ENCODE assay signal across 1 cellular context in the genomic region with DNA sequence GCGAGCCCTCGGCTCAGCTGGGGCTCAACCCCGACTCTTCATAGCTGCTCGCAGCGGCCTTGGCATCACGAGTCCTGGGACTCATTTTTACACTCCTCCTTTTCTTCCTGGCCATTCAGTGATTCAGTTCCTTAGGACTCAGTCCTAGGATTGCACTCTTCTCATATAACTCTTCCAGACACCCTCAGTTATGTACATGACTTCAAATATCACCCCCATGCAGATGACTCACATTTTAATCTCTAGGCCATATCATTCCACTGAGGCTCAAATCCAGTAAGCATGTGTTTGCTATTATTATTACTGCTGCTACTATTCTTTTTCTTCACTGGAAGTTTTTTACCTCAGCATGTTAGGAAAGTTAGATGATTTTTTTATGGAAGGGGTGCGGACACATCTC.
TF ChIP-seq lines count a peak whose summit lies in the region.

No MANE protein-coding gene starts in this region.

TF ChIP-seq in GM23338, 12 proteins besides CTCF, POLR2A, EP300 and RAD21 (continued from another document):
- TF ChIP-seq, protein P1, sequence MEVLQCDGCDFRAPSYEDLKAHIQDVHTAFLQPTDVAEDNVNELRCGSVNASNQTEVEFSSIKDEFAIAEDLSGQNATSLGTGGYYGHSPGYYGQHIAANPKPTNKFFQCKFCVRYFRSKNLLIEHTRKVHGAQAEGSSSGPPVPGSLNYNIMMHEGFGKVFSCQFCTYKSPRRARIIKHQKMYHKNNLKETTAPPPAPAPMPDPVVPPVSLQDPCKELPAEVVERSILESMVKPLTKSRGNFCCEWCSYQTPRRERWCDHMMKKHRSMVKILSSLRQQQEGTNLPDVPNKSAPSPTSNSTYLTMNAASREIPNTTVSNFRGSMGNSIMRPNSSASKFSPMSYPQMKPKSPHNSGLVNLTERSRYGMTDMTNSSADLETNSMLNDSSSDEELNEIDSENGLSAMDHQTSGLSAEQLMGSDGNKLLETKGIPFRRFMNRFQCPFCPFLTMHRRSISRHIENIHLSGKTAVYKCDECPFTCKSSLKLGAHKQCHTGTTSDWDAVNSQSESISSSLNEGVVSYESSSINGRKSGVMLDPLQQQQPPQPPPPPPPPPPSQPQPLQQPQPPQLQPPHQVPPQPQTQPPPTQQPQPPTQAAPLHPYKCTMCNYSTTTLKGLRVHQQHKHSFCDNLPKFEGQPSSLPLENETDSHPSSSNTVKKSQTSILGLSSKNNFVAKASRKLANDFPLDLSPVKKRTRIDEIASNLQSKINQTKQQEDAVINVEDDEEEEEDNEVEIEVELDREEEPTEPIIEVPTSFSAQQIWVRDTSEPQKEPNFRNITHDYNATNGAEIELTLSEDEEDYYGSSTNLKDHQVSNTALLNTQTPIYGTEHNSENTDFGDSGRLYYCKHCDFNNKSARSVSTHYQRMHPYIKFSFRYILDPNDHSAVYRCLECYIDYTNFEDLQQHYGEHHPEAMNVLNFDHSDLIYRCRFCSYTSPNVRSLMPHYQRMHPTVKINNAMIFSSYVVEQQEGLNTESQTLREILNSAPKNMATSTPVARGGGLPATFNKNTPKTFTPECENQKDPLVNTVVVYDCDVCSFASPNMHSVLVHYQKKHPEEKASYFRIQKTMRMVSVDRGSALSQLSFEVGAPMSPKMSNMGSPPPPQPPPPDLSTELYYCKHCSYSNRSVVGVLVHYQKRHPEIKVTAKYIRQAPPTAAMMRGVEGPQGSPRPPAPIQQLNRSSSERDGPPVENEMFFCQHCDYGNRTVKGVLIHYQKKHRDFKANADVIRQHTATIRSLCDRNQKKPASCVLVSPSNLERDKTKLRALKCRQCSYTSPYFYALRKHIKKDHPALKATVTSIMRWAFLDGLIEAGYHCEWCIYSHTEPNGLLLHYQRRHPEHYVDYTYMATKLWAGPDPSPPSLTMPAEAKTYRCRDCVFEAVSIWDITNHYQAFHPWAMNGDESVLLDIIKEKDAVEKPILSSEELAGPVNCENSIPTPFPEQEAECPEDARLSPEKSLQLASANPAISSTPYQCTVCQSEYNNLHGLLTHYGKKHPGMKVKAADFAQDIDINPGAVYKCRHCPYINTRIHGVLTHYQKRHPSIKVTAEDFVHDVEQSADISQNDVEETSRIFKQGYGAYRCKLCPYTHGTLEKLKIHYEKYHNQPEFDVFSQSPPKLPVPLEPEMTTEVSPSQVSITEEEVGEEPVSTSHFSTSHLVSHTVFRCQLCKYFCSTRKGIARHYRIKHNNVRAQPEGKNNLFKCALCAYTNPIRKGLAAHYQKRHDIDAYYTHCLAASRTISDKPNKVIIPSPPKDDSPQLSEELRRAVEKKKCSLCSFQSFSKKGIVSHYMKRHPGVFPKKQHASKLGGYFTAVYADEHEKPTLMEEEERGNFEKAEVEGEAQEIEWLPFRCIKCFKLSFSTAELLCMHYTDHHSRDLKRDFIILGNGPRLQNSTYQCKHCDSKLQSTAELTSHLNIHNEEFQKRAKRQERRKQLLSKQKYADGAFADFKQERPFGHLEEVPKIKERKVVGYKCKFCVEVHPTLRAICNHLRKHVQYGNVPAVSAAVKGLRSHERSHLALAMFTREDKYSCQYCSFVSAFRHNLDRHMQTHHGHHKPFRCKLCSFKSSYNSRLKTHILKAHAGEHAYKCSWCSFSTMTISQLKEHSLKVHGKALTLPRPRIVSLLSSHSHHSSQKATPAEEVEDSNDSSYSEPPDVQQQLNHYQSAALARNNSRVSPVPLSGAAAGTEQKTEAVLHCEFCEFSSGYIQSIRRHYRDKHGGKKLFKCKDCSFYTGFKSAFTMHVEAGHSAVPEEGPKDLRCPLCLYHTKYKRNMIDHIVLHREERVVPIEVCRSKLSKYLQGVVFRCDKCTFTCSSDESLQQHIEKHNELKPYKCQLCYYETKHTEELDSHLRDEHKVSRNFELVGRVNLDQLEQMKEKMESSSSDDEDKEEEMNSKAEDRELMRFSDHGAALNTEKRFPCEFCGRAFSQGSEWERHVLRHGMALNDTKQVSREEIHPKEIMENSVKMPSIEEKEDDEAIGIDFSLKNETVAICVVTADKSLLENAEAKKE (CRISPR knock-in tag; IDR thresholded peaks at IDR 0.05), result no peak
